8 cellular contexts compared by ENCODE assay signal in genomic region chr4:5824635-5825034, GRCh38.
DNase-seq lines count a peak whose midpoint lies in the region; ATAC-seq and TF ChIP-seq lines count a peak whose summit lies in the region.

No MANE protein-coding gene starts in this region.

- H3K27me3 ChIP-seq in MG63 = no peaks in the 10 kb centered on the region

- DNase-seq in SHP77 (lab: John Stamatoyannopoulos, UW) = peak; percentile 7 to 10
- no peak for DNase-seq in SHP77 treated with DMSO at 0.1 percent for 48 hours (lab: John Stamatoyannopoulos, UW)
- DNase-seq in MG63 = peak; percentile 8
- DNase-seq in dermis blood vessel endothelial cell = peak; percentile 72
- DNase-seq in retina = peak; percentile 29
- DNase-seq in omental fat pad (ENCODE audit: low spot score) = no peak
- no peak for DNase-seq in KG1 (lab: John Stamatoyannopoulos, UW)

- no peak for TF ChIP-seq CTCF in omental fat pad (IDR thresholded peaks at IDR 0.05)

- H3K36me3 ChIP-seq in MG63 = no peaks in the 10 kb centered on the region

- ATAC-seq in omental fat pad (ENCODE audit: low FRiP score) (no peak), HG02798 (IDR thresholded peaks at IDR 0.05; ENCODE audit: poor library complexity, unreplicated experiment) (no peak)

- no peaks in the 10 kb centered on the region for H3K9me3 ChIP-seq in MG63

- H3K4me3 ChIP-seq in MG63 = no peak overlapping the region

Comparison
In these comparisons a context has a peak if more than half of its experiments do, and no peak if none do; other contexts are left out.
1. DNase-seq: peak in SHP77 (2 of 2), MG63 (single experiment), dermis blood vessel endothelial cell (single experiment) and retina (single experiment); none in SHP77 treated with DMSO at 0.1 percent for 48 hours (single experiment), omental fat pad (single experiment) and KG1 (single experiment).